ENCODE assay signal across 8 cellular contexts in the genomic region with DNA sequence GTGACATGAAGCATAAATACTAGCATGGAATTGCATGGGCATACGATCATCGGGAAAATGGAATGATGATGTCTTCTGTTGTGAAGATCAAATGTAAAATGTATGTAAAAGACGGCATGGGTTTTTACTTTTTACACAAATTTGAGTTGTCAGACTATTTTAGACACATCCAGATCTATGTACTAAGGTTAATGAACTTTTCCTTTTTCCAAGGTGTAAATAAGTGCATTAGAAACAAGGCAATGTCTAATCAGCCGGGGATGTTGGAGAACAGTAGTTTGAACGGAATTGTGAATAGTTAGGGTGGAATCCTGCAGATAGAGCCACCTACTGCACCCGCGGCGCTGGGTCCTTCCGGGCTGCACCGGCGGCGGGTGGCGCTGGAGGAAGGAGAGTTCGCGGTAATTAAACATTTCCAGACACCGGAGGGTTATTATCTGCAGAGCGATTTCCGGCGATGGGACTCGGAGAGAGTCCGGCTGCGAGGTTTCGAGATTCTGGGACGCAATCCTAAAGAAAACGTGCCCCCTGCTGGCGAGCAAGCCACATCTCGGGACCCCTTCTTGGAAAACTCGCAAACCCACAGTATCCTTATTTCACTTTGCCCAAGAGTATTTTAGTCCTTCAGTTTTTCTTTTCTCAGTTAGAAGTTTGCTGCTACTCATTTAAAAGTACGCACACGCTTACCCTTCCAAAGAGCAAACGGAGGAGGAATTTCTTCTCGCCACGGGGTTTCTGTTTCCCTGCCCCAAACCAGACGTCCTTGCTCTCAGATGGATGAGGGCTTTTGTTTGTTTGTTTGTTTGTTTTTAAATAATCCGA. TPM values are rescaled to one million over a fixed set of nuclear protein-coding genes. Genes with fewer than 3 reads are reported as not detected.
DNase-seq lines count a peak whose midpoint lies in the region; ATAC-seq and TF ChIP-seq lines count a peak whose summit lies in the region.

No MANE protein-coding gene starts in this region.

- POLR2A ChIA-PET in activated CD4-positive, alpha-beta T cell treated with anti-CD3 and anti-CD28 coated beads, Interleukin-2, amount 10 ng/mL, durations not matched to agents 7 days and 5 days (lab: Charles Lee) = no interaction called here

- peak overlapping the region; percentile 52 to 74 (median 68) for H3K4me3 ChIP-seq in esophagus muscularis mucosa
- H3K4me3 ChIP-seq in muscle layer of colon (ENCODE audit: low read depth in 1 of 2, low read length in 2 of 2) = peak overlapping the region; percentile 50 to 69
- peak overlapping the region; percentile 86 for H3K4me3 ChIP-seq in thoracic aorta

- no peak for TF ChIP-seq EP300 in esophagus muscularis mucosa (IDR thresholded peaks at IDR 0.05)

- H3K27me3 Mint-ChIP-seq in activated CD4-positive, alpha-beta T cell treated with anti-CD3 and anti-CD28 coated beads, Interleukin-2, amount 10 ng/mL, durations not matched to agents 7 days and 5 days = peaks cover 89% of the 10 kb centered on the region

- peak overlapping the region; percentile 18 for H3K9ac ChIP-seq in muscle layer of colon (ENCODE audit: low read length)

- ATAC-seq in HG03025 (IDR thresholded peaks at IDR 0.05; ENCODE audit: low FRiP score, unreplicated experiment) (peak; percentile 42), thoracic aorta (ENCODE audit: insufficient number of reproducible peaks, low FRiP score, low read depth) (peak; percentile 48)

- 2% methylated on average over 35 of the region's 35 CpGs for WGBS in esophagus muscularis mucosa

- H3K9me3 ChIP-seq in esophagus muscularis mucosa = no peaks in the 10 kb centered on the region
- no peaks in the 10 kb centered on the region for H3K9me3 ChIP-seq in muscle layer of colon (ENCODE audit: low read length)
- no peaks in the 10 kb centered on the region for H3K9me3 ChIP-seq in thoracic aorta

- peak; percentile 79 to 84 (median 81) for TF ChIP-seq CTCF in esophagus muscularis mucosa (IDR thresholded peaks at IDR 0.05)
- peak; percentile 78 for TF ChIP-seq CTCF in thoracic aorta (IDR thresholded peaks at IDR 0.05)

- no peaks in the 10 kb centered on the region for H3K9me3 Mint-ChIP-seq in activated CD4-positive, alpha-beta T cell treated with anti-CD3 and anti-CD28 coated beads, Interleukin-2, amount 10 ng/mL, durations not matched to agents 7 days and 5 days

- H3K36me3 Mint-ChIP-seq in activated CD4-positive, alpha-beta T cell treated with anti-CD3 and anti-CD28 coated beads, Interleukin-2, amount 10 ng/mL, durations not matched to agents 7 days and 5 days (ENCODE audit: low read depth) = no peaks in the 10 kb centered on the region

- TF ChIP-seq POLR2A in esophagus muscularis mucosa (IDR thresholded peaks at IDR 0.05; ENCODE audit: low read depth) = no peak

- H3K27ac Mint-ChIP-seq in activated CD4-positive, alpha-beta T cell treated with anti-CD3 and anti-CD28 coated beads, Interleukin-2, amount 10 ng/mL, durations not matched to agents 7 days and 5 days = peak overlapping the region; percentile 74

- CTCF ChIA-PET in activated CD4-positive, alpha-beta T cell treated with anti-CD3 and anti-CD28 coated beads, Interleukin-2, amount 10 ng/mL, durations not matched to agents 7 days and 5 days (lab: Charles Lee) = no interaction called here

- peaks cover 31% of the 10 kb centered on the region for H3K4me1 Mint-ChIP-seq in activated CD4-positive, alpha-beta T cell treated with anti-CD3 and anti-CD28 coated beads, Interleukin-2, amount 10 ng/mL, durations not matched to agents 7 days and 5 days

- H3K27me3 ChIP-seq in esophagus muscularis mucosa (peaks cover 0 to 6% (median 0%) of the 10 kb centered on the region in 4 donors), muscle layer of colon (ENCODE audit: control insufficient read depth in 1 of 2, insufficient read depth in 2 of 2, low read length in 2 of 2) (peaks cover 8 to 28% of the 10 kb centered on the region in 2 donors), thoracic aorta (replicated peaks; ENCODE audit: insufficient read depth) (no peaks in the 10 kb centered on the region)

- H3K27ac ChIP-seq in esophagus muscularis mucosa (replicated peaks in 1 of 4) (peak overlapping the region; percentile 87 to 94 (median 91)), muscle layer of colon (ENCODE audit: low read depth, low read length) (peak overlapping the region; percentile 69), thoracic aorta (peak overlapping the region; percentile 88 to 89)

- H3K4me3 Mint-ChIP-seq in activated CD4-positive, alpha-beta T cell treated with anti-CD3 and anti-CD28 coated beads, Interleukin-2, amount 10 ng/mL, durations not matched to agents 7 days and 5 days = peak overlapping the region; percentile 88

- no peaks in the 10 kb centered on the region for H3K36me3 ChIP-seq in esophagus muscularis mucosa
- no peaks in the 10 kb centered on the region for H3K36me3 ChIP-seq in muscle layer of colon (ENCODE audit: insufficient read depth, low read length)
- H3K36me3 ChIP-seq in thoracic aorta = no peaks in the 10 kb centered on the region

- H3K4me1 ChIP-seq in esophagus muscularis mucosa (peaks cover 14 to 53% (median 43%) of the 10 kb centered on the region in 4 donors), muscle layer of colon (ENCODE audit: insufficient read depth, low read length) (peaks cover 30% of the 10 kb centered on the region), thoracic aorta (ENCODE audit: control insufficient read depth in 1 of 2, low read depth in 2 of 2) (peaks cover 6 to 39% of the 10 kb centered on the region in 2 donors)

- DNase-seq in activated gamma-delta T cell (lab: John Stamatoyannopoulos, UW) (peak; percentile 21), activated gamma-delta T cell treated with Interleukin-2 at 50 U/mL for 16 hours (no peak), NCI-H2196 treated with DMSO at 0.1 percent for 48 hours (lab: John Stamatoyannopoulos, UW; ENCODE audit: unreplicated experiment) (peak; percentile 80), esophagus muscularis mucosa (ENCODE audit: extremely low spot score) (peak; percentile 93), thoracic aorta (ENCODE audit: low spot score) (no peak)
- DNase-seq in activated CD4-positive, alpha-beta T cell treated with anti-CD3 and anti-CD28 coated beads, Interleukin-2, amount 10 ng/mL, durations not matched to agents 7 days and 5 days = peak; percentile 41

- intact Hi-C loops in esophagus muscularis mucosa (cut with DNase I) = loop anchor here (2.0 to 10.0 kb wide), 5 partner anchors 376 to 931 kb away; no protein-coding TSS in a partner anchor

RNA-seq across cellular contexts. Expression of gene OSR1, which starts 4.4 kb away (rescaled TPM):
- total RNA-seq in activated CD4-positive, alpha-beta T cell treated with anti-CD3 and anti-CD28 coated beads, Interleukin-2, amount 10 ng/mL, durations not matched to agents 7 days and 5 days = not detected
- total RNA-seq in esophagus muscularis mucosa = 10 to 100 TPM; 50.3 to 99.6 (median 74.7) TPM
- 100 to 1,000 TPM in 1 of 2 donors, 10 to 100 TPM in 1; 90.7 to 180 TPM for total RNA-seq in thoracic aorta

Comparison
In these comparisons a context has a peak if more than half of its experiments do, and no peak if none do; other contexts are left out.
1. DNase-seq: peak in activated gamma-delta T cell (single experiment), NCI-H2196 treated with DMSO at 0.1 percent for 48 hours (single experiment), activated CD4-positive, alpha-beta T cell treated with anti-CD3 and anti-CD28 coated beads, Interleukin-2, amount 10 ng/mL, durations not matched to agents 7 days and 5 days (single experiment) and esophagus muscularis mucosa (single experiment); none in activated gamma-delta T cell treated with Interleukin-2 at 50 U/mL for 16 hours (single experiment) and thoracic aorta (single experiment).
2. RNA of gene OSR1, which starts 4.4 kb away (total RNA-seq): 90.7 to 180 TPM in thoracic aorta and 50.3 to 99.6 TPM in esophagus muscularis mucosa; not detected in activated CD4-positive, alpha-beta T cell treated with anti-CD3 and anti-CD28 coated beads, Interleukin-2, amount 10 ng/mL, durations not matched to agents 7 days and 5 days; every median in the first group is over 10 times any median in the second.
3. Peak in every context shown above with its lines, with median percentiles within 50 percentile points of each other: H3K27ac ChIP-seq and H3K4me3 ChIP-seq.